2 cellular contexts compared by ENCODE assay signal in the genomic region with DNA sequence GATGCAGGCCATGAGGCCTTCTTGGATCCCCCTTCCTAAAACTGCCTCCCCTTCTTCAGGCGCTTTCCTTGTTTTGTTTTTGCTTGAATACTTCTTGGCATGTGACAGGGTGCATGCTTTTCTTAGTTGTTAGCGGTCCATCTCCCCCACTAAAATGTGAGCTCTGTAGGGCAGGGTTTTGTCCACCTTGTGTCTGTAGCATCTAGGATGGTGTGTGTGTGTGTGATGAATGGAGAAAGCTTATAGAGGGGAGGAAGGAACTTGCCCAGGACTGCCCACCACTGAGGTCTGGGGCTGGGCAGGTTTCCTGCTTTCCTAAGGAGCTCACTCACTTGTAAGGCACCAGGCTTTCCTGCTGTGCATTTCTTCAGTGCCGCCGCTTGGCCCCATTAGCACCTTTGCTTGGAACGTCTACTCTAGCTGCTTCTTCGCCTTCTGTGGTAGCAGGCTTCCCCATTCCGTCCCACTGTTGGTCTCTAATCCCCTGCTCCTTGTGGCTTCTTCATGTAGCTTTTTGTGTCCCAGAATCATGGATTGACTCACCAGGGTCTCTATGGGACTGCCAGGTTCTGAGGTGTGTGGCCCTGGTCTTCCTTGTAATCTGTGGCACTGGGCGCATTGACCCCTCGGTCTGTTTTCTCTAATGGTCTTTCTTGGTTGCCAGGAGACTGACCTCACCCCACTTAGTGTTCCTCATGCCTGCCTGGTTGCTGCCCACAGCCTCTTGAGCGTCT.
TF ChIP-seq lines count a peak whose summit lies in the region.

No MANE protein-coding gene starts in this region.

TF ChIP-seq in SK-N-SH, 30 proteins besides CTCF, POLR2A, EP300 and RAD21:
- TF ChIP-seq SIN3A (IDR thresholded peaks at IDR 0.05; ENCODE audit: borderline replicate concordance, low read depth, low read length): no peak
- TF ChIP-seq, protein P1, sequence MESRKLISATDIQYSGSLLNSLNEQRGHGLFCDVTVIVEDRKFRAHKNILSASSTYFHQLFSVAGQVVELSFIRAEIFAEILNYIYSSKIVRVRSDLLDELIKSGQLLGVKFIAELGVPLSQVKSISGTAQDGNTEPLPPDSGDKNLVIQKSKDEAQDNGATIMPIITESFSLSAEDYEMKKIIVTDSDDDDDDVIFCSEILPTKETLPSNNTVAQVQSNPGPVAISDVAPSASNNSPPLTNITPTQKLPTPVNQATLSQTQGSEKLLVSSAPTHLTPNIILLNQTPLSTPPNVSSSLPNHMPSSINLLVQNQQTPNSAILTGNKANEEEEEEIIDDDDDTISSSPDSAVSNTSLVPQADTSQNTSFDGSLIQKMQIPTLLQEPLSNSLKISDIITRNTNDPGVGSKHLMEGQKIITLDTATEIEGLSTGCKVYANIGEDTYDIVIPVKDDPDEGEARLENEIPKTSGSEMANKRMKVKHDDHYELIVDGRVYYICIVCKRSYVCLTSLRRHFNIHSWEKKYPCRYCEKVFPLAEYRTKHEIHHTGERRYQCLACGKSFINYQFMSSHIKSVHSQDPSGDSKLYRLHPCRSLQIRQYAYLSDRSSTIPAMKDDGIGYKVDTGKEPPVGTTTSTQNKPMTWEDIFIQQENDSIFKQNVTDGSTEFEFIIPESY (IDR thresholded peaks at IDR 0.05; ENCODE audit: borderline replicate concordance, low read depth): no peak
- no peak for TF ChIP-seq MXI1 (IDR thresholded peaks at IDR 0.05; ENCODE audit: low read depth, low read length)
- TF ChIP-seq FOXM1 (IDR thresholded peaks at IDR 0.05; ENCODE audit: low read depth): no peak
- TF ChIP-seq YY1 (IDR thresholded peaks at IDR 0.05; ENCODE audit: low read depth): no peak
- TF ChIP-seq NFIC (IDR thresholded peaks at IDR 0.05; ENCODE audit: borderline replicate concordance): no peak
- TF ChIP-seq, protein P2, sequence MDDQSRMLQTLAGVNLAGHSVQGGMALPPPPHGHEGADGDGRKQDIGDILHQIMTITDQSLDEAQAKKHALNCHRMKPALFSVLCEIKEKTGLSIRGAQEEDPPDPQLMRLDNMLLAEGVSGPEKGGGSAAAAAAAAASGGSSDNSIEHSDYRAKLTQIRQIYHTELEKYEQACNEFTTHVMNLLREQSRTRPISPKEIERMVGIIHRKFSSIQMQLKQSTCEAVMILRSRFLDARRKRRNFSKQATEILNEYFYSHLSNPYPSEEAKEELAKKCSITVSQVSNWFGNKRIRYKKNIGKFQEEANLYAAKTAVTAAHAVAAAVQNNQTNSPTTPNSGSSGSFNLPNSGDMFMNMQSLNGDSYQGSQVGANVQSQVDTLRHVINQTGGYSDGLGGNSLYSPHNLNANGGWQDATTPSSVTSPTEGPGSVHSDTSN (IDR thresholded peaks at IDR 0.05): no peak
- no peak for TF ChIP-seq EZH2phosphoT487 (IDR thresholded peaks at IDR 0.05; ENCODE audit: borderline replicate concordance, low read depth)
- TF ChIP-seq JUND (IDR thresholded peaks at IDR 0.05): no peak
- TF ChIP-seq MEF2A (IDR thresholded peaks at IDR 0.05; ENCODE audit: borderline replicate concordance, low read depth): no peak
- no peak for TF ChIP-seq TEAD4 (IDR thresholded peaks at IDR 0.05; ENCODE audit: borderline replicate concordance, insufficient read depth)
- TF ChIP-seq FOSL2 (IDR thresholded peaks at IDR 0.05; ENCODE audit: borderline replicate concordance, low read depth): no peak
- no peak for TF ChIP-seq POLR2AphosphoS5 (IDR thresholded peaks at IDR 0.05; ENCODE audit: low read depth, low read length)
- TF ChIP-seq RCOR1 (IDR thresholded peaks at IDR 0.05; ENCODE audit: low read length): no peak
- TF ChIP-seq GABPA (IDR thresholded peaks at IDR 0.05; ENCODE audit: low read depth): no peak
- no peak for TF ChIP-seq RFX5 (IDR thresholded peaks at IDR 0.05; ENCODE audit: low read length)
TF ChIP-seq in SK-N-SH: peak in this region for 0.

TF ChIP-seq in SK-N-SH treated with all-trans-retinoic acid at 6 μM for 48 hours, 23 proteins besides CTCF, POLR2A, EP300 and RAD21:
- TF ChIP-seq ZFP30 (CRISPR knock-in tag; IDR thresholded peaks at IDR 0.05): no peak
- TF ChIP-seq ISL1 (CRISPR knock-in tag; IDR thresholded peaks at IDR 0.05): no peak
- no peak for TF ChIP-seq RARB (CRISPR knock-in tag; IDR thresholded peaks at IDR 0.05)
- TF ChIP-seq TCF4 (CRISPR knock-in tag; IDR thresholded peaks at IDR 0.05; ENCODE audit: borderline replicate concordance): no peak
- TF ChIP-seq, protein P3, sequence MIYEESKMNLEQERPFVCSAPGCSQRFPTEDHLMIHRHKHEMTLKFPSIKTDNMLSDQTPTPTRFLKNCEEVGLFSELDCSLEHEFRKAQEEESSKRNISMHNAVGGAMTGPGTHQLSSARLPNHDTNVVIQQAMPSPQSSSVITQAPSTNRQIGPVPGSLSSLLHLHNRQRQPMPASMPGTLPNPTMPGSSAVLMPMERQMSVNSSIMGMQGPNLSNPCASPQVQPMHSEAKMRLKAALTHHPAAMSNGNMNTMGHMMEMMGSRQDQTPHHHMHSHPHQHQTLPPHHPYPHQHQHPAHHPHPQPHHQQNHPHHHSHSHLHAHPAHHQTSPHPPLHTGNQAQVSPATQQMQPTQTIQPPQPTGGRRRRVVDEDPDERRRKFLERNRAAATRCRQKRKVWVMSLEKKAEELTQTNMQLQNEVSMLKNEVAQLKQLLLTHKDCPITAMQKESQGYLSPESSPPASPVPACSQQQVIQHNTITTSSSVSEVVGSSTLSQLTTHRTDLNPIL (CRISPR knock-in tag; IDR thresholded peaks at IDR 0.05; ENCODE audit: low read depth): no peak
- no peak for TF ChIP-seq BACH2 (CRISPR knock-in tag; IDR thresholded peaks at IDR 0.05; ENCODE audit: borderline replicate concordance)
- TF ChIP-seq, protein P4, sequence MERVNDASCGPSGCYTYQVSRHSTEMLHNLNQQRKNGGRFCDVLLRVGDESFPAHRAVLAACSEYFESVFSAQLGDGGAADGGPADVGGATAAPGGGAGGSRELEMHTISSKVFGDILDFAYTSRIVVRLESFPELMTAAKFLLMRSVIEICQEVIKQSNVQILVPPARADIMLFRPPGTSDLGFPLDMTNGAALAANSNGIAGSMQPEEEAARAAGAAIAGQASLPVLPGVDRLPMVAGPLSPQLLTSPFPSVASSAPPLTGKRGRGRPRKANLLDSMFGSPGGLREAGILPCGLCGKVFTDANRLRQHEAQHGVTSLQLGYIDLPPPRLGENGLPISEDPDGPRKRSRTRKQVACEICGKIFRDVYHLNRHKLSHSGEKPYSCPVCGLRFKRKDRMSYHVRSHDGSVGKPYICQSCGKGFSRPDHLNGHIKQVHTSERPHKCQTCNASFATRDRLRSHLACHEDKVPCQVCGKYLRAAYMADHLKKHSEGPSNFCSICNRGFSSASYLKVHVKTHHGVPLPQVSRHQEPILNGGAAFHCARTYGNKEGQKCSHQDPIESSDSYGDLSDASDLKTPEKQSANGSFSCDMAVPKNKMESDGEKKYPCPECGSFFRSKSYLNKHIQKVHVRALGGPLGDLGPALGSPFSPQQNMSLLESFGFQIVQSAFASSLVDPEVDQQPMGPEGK (CRISPR knock-in tag; IDR thresholded peaks at IDR 0.05; ENCODE audit: borderline replicate concordance): no peak
- TF ChIP-seq ARNTL (CRISPR knock-in tag; IDR thresholded peaks at IDR 0.05; ENCODE audit: borderline replicate concordance, low read depth): no peak
- TF ChIP-seq CSDC2 (CRISPR knock-in tag; IDR thresholded peaks at IDR 0.05): no peak
- no peak for TF ChIP-seq PPARA (CRISPR knock-in tag; IDR thresholded peaks at IDR 0.05; ENCODE audit: borderline replicate concordance)
- TF ChIP-seq ZNF8 (CRISPR knock-in tag; IDR thresholded peaks at IDR 0.05): no peak
- no peak for TF ChIP-seq ESRRG (CRISPR knock-in tag; IDR thresholded peaks at IDR 0.05)
- TF ChIP-seq, protein P5, sequence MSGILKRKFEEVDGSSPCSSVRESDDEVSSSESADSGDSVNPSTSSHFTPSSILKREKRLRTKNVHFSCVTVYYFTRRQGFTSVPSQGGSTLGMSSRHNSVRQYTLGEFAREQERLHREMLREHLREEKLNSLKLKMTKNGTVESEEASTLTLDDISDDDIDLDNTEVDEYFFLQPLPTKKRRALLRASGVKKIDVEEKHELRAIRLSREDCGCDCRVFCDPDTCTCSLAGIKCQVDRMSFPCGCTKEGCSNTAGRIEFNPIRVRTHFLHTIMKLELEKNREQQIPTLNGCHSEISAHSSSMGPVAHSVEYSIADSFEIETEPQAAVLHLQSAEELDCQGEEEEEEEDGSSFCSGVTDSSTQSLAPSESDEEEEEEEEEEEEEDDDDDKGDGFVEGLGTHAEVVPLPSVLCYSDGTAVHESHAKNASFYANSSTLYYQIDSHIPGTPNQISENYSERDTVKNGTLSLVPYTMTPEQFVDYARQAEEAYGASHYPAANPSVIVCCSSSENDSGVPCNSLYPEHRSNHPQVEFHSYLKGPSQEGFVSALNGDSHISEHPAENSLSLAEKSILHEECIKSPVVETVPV (CRISPR knock-in tag; IDR thresholded peaks at IDR 0.05): no peak
- TF ChIP-seq ZC3H10 (CRISPR knock-in tag; IDR thresholded peaks at IDR 0.05): no peak
- TF ChIP-seq SNAI2 (CRISPR knock-in tag; IDR thresholded peaks at IDR 0.05): no peak
- TF ChIP-seq, protein P6, sequence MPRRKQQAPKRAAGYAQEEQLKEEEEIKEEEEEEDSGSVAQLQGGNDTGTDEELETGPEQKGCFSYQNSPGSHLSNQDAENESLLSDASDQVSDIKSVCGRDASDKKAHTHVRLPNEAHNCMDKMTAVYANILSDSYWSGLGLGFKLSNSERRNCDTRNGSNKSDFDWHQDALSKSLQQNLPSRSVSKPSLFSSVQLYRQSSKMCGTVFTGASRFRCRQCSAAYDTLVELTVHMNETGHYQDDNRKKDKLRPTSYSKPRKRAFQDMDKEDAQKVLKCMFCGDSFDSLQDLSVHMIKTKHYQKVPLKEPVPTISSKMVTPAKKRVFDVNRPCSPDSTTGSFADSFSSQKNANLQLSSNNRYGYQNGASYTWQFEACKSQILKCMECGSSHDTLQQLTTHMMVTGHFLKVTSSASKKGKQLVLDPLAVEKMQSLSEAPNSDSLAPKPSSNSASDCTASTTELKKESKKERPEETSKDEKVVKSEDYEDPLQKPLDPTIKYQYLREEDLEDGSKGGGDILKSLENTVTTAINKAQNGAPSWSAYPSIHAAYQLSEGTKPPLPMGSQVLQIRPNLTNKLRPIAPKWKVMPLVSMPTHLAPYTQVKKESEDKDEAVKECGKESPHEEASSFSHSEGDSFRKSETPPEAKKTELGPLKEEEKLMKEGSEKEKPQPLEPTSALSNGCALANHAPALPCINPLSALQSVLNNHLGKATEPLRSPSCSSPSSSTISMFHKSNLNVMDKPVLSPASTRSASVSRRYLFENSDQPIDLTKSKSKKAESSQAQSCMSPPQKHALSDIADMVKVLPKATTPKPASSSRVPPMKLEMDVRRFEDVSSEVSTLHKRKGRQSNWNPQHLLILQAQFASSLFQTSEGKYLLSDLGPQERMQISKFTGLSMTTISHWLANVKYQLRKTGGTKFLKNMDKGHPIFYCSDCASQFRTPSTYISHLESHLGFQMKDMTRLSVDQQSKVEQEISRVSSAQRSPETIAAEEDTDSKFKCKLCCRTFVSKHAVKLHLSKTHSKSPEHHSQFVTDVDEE (CRISPR knock-in tag; IDR thresholded peaks at IDR 0.05): no peak
- no peak for TF ChIP-seq ZNF70 (CRISPR knock-in tag; IDR thresholded peaks at IDR 0.05)
TF ChIP-seq in SK-N-SH treated with all-trans-retinoic acid at 6 μM for 48 hours: peak in this region for 0.
